31 cellular contexts compared by ENCODE assay signal in the genomic region with DNA sequence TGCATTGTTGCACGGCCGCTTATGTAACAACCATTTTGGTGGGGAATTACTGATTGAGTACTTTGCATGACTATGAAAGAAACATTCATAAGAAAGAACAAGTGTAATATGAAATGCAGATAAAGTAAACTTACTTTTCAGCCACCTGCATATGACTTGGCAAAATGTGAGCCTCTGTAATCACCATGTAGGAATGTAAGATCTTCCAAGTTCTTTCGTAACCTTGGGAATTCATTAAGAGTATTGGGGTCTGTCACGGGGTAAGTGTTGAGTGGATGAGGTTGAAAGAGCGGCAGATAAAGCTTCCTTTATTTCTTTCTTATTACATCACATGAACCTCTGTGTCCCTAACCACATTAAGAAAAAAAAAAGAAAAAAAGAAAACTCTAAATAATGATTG.
DNase-seq lines count a peak whose midpoint lies in the region; ATAC-seq, FAIRE-seq and TF ChIP-seq lines count a peak whose summit lies in the region.
"Had no signal": no experiment of that assay in that cellular context is flagged by ENCODE, and none has a peak within 500 bp of the region (broad histone marks: within the 10 kb centered on the region; RNA-seq: fewer than 3 reads in every experiment).

No MANE protein-coding gene starts in this region.

- no peak for FAIRE-seq in RCC 7860 (lab: Jason Lieb, UNC)
- FAIRE-seq: A204.1, endometrium, frontal cortex, HepG2, keratinocyte had no signal

- H3K4me1 Mint-ChIP-seq in mesothelial cell of epicardium = peaks cover 29% of the 10 kb centered on the region
- H3K4me1 Mint-ChIP-seq: activated naive CD8-positive, alpha-beta T cell treated with anti-CD3 and anti-CD28 coated beads for 36 hours; B cell; nephron; stimulated activated naive B cell treated with anti-CD40 and anti-IgM and Interleukin-4, amounts not matched to agents 10 μg/mL and 1 μg/mL and 100 μg/mL, for 72 hours; T-cell had no signal

- no peak overlapping the region for H3K4me3 Mint-ChIP-seq in mesothelial cell of epicardium
- H3K4me3 Mint-ChIP-seq: activated naive CD8-positive, alpha-beta T cell treated with anti-CD3 and anti-CD28 coated beads for 36 hours; activated T-helper 1 cell treated with anti-CD3 and anti-CD28 coated beads, Interleukin-12 subunit alpha, Interleukin-12 subunit beta, Interleukin-2, Interleukin-4 antibody, amounts not matched to agents 30 ng/mL and 10 ng/mL and 1 ng/mL, durations not matched to agents 14 hours and 24 hours and 36 hours; B cell; brain; HFFc6; nephron; stimulated activated naive B cell treated with anti-CD40 and anti-IgM and Interleukin-4, amounts not matched to agents 10 μg/mL and 1 μg/mL and 100 μg/mL, for 72 hours; T-cell had no signal

- no peaks in the 10 kb centered on the region for H3K27me3 Mint-ChIP-seq in mesothelial cell of epicardium (ENCODE audit: low read depth)
- H3K27me3 Mint-ChIP-seq: activated naive CD8-positive, alpha-beta T cell treated with anti-CD3 and anti-CD28 coated beads for 36 hours; B cell; brain had no signal

- H3K9me3 Mint-ChIP-seq in mesothelial cell of epicardium = no peaks in the 10 kb centered on the region
- H3K9me3 Mint-ChIP-seq: activated naive CD8-positive, alpha-beta T cell treated with anti-CD3 and anti-CD28 coated beads for 36 hours; activated T-helper 1 cell treated with anti-CD3 and anti-CD28 coated beads, Interleukin-12 subunit alpha, Interleukin-12 subunit beta, Interleukin-2, Interleukin-4 antibody, amounts not matched to agents 30 ng/mL and 10 ng/mL and 1 ng/mL, durations not matched to agents 14 hours and 24 hours and 36 hours; brain; nephron; stimulated activated naive B cell treated with anti-CD40 and anti-IgM and Interleukin-4, amounts not matched to agents 10 μg/mL and 1 μg/mL and 100 μg/mL, for 72 hours; T-cell had no signal

- H3K4me3 ChIP-seq in fibroblast of mammary gland (ENCODE audit: control insufficient read depth, low read depth, low read length) = no peak overlapping the region
- H3K4me3 ChIP-seq: skin epidermis, tibial nerve had no signal

- DNase-seq in COLO829 (ENCODE audit: low spot score) = peak; percentile 70
- peak; percentile 5 for DNase-seq in RCC 7860 (ENCODE audit: low spot score)
- DNase-seq in fibroblast of mammary gland (ENCODE audit: low read depth) = peak; percentile 6
- DNase-seq in mesothelial cell of epicardium (ENCODE audit: low spot score in 2 of 2, unreplicated experiment in 2 of 2) = no peak
- DNase-seq in NCI-H187 treated with DMSO at 0.1 percent for 48 hours (lab: John Stamatoyannopoulos, UW) = no peak
- DNase-seq in GOT3 (lab: John Stamatoyannopoulos, UW) = no peak
- DNase-seq in posterior vena cava (ENCODE audit: low spot score) = no peak
- DNase-seq: activated CD4-positive, alpha-beta T cell treated with anti-CD3 and anti-CD28 coated beads for 4 hours; activated naive CD8-positive, alpha-beta T cell treated with anti-CD3 and anti-CD28 coated beads for 36 hours; Caco-2; EL; HFFc6; NCI-H1417 treated with DMSO at 0.1 percent for 48 hours; NCI-H2171 treated with DMSO at 0.1 percent for 48 hours; NCI-H69; SHP77; stimulated activated CD4-positive, alpha-beta T cell treated with anti-CD3 and anti-CD28 coated beads, Interleukin-2, amount 100 ng/mL, for 24 hours; stimulated activated naive B cell treated with anti-CD40 and anti-IgM and Interleukin-4, amounts not matched to agents 10 μg/mL and 1 μg/mL and 100 μg/mL, for 72 hours; T-cell had no signal

- peak overlapping the region; percentile 13 for H3K27ac Mint-ChIP-seq in mesothelial cell of epicardium
- H3K27ac Mint-ChIP-seq: activated naive CD8-positive, alpha-beta T cell treated with anti-CD3 and anti-CD28 coated beads for 36 hours; activated T-helper 1 cell treated with anti-CD3 and anti-CD28 coated beads, Interleukin-12 subunit alpha, Interleukin-12 subunit beta, Interleukin-2, Interleukin-4 antibody, amounts not matched to agents 30 ng/mL and 10 ng/mL and 1 ng/mL, durations not matched to agents 14 hours and 24 hours and 36 hours; B cell; brain; HFFc6; nephron; stimulated activated naive B cell treated with anti-CD40 and anti-IgM and Interleukin-4, amounts not matched to agents 10 μg/mL and 1 μg/mL and 100 μg/mL, for 72 hours; T-cell had no signal

- TF ChIP-seq CTCF in fibroblast of mammary gland (conservative IDR thresholded peaks at IDR 0.05; ENCODE audit: control insufficient read depth, insufficient read depth, low read depth, low read length) (no peak), mesothelial cell of epicardium (IDR thresholded peaks at IDR 0.05; ENCODE audit: unreplicated experiment) (no peak)

- H3K36me3 Mint-ChIP-seq in mesothelial cell of epicardium = no peaks in the 10 kb centered on the region
- H3K36me3 Mint-ChIP-seq: activated naive CD8-positive, alpha-beta T cell treated with anti-CD3 and anti-CD28 coated beads for 36 hours; brain; stimulated activated naive B cell treated with anti-CD40 and anti-IgM and Interleukin-4, amounts not matched to agents 10 μg/mL and 1 μg/mL and 100 μg/mL, for 72 hours; T-cell had no signal

- no peak for ATAC-seq in HG02884 (IDR thresholded peaks at IDR 0.05; ENCODE audit: unreplicated experiment)
- ATAC-seq: HepG2; stimulated activated naive B cell treated with anti-CD40 and anti-IgM and Interleukin-4, amounts not matched to agents 10 μg/mL and 1 μg/mL and 100 μg/mL, for 72 hours; T-cell had no signal

- intact Hi-C loops in posterior vena cava (cut with DNase I) = no loop called here

Comparison
In these comparisons a context has a peak if more than half of its experiments do, and no peak if none do; other contexts are left out.
1. DNase-seq: peak in COLO829 (single experiment), RCC 7860 (single experiment) and fibroblast of mammary gland (single experiment); none in mesothelial cell of epicardium (0 of 2), NCI-H187 treated with DMSO at 0.1 percent for 48 hours (single experiment), GOT3 (single experiment) and posterior vena cava (single experiment).